In the genomic region with DNA sequence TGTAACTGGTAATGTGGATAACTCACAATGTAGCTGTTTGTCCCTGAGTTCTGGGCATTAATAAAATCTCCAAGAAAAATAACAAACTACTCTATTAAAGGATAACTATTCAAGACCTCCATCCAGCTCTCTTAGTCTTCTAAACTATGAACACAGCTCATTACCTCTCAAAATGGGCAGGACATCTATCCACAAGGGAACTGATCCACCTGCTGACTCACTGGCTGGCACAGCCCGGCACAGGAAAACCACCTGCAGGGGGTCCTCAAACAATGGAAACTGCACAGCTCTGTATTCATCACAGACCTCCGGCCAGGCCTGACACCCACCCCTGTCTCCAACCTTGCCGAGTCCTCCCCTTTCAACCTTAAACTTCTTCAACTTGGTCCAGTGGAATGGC, we compare ENCODE assay signal across 16 cellular contexts.
"Had no signal": no experiment of that assay in that cellular context is flagged by ENCODE, and none has a peak within 500 bp of the region (broad histone marks: within the 10 kb centered on the region; RNA-seq: fewer than 3 reads in every experiment).

No MANE protein-coding gene starts in this region.

- H3K27ac ChIP-seq: adrenal gland, gastroesophageal sphincter, hepatocyte, psoas muscle, spleen, tibial nerve, vagina had no signal

- H3K4me1 ChIP-seq: adrenal gland, psoas muscle had no signal

- H3K9me3 ChIP-seq: adrenal gland, vagina had no signal

- H3K27me3 ChIP-seq: vagina had no signal

- H3K4me3 Mint-ChIP-seq: activated naive CD4-positive, alpha-beta T cell treated with anti-CD3 and anti-CD28 coated beads for 36 hours; activated T-helper 17 cell treated with anti-CD3 and anti-CD28 coated beads, Interleukin-2, amount 50 U/mL, for 72 hours; natural killer cell treated with Interleukin-12 subunit alpha and Interleukin-12 subunit beta and Interleukin-15 and Interleukin-18, amount 100 ng/mL, for 72 hours; stimulated activated naive B cell treated with anti-CD40 and anti-IgM and Interleukin-4, amounts not matched to agents 10 μg/mL and 1 μg/mL and 100 μg/mL, for 72 hours had no signal

- H3K4me3 ChIP-seq: adrenal gland, gastroesophageal sphincter, hepatocyte, psoas muscle, spleen, tibial nerve, vagina had no signal

- DNase-seq: activated CD4-positive, alpha-beta T cell treated with anti-CD3 and anti-CD28 coated beads for 48 hours; activated naive CD4-positive, alpha-beta T cell treated with anti-CD3 and anti-CD28 coated beads for 36 hours; adrenal gland; effector memory CD4-positive, alpha-beta T cell; left cardiac atrium; psoas muscle; spleen; stimulated activated CD4-positive, alpha-beta T cell treated with anti-CD3 and anti-CD28 coated beads, Interleukin-1b, Interleukin-23, amount 100 ng/mL, for 48 hours; stimulated activated naive B cell treated with anti-CD40 and anti-IgM and Interleukin-4, amounts not matched to agents 10 μg/mL and 1 μg/mL and 100 μg/mL, for 72 hours had no signal

- ATAC-seq: activated T-helper 17 cell treated with anti-CD3 and anti-CD28 coated beads, Interleukin-2, amount 50 U/mL, for 72 hours; gastroesophageal sphincter; left cardiac atrium; natural killer cell treated with Interleukin-12 subunit alpha and Interleukin-12 subunit beta and Interleukin-15 and Interleukin-18, amount 100 ng/mL, for 72 hours; psoas muscle; sciatic nerve; stimulated activated naive B cell treated with anti-CD40 and anti-IgM and Interleukin-4, amounts not matched to agents 10 μg/mL and 1 μg/mL and 100 μg/mL, for 72 hours had no signal

- H3K4me1 Mint-ChIP-seq: activated T-helper 17 cell treated with anti-CD3 and anti-CD28 coated beads, Interleukin-2, amount 50 U/mL, for 72 hours; stimulated activated naive B cell treated with anti-CD40 and anti-IgM and Interleukin-4, amounts not matched to agents 10 μg/mL and 1 μg/mL and 100 μg/mL, for 72 hours had no signal

- H3K36me3 Mint-ChIP-seq: stimulated activated naive B cell treated with anti-CD40 and anti-IgM and Interleukin-4, amounts not matched to agents 10 μg/mL and 1 μg/mL and 100 μg/mL, for 72 hours had no signal

- H3K36me3 ChIP-seq: adrenal gland, gastroesophageal sphincter, spleen, tibial nerve, vagina had no signal

- H3K27ac Mint-ChIP-seq: activated naive CD4-positive, alpha-beta T cell treated with anti-CD3 and anti-CD28 coated beads for 36 hours; activated T-helper 17 cell treated with anti-CD3 and anti-CD28 coated beads, Interleukin-2, amount 50 U/mL, for 72 hours; natural killer cell treated with Interleukin-12 subunit alpha and Interleukin-12 subunit beta and Interleukin-15 and Interleukin-18, amount 100 ng/mL, for 72 hours; stimulated activated naive B cell treated with anti-CD40 and anti-IgM and Interleukin-4, amounts not matched to agents 10 μg/mL and 1 μg/mL and 100 μg/mL, for 72 hours had no signal

- H3K9me3 Mint-ChIP-seq: activated naive CD4-positive, alpha-beta T cell treated with anti-CD3 and anti-CD28 coated beads for 36 hours; natural killer cell treated with Interleukin-12 subunit alpha and Interleukin-12 subunit beta and Interleukin-15 and Interleukin-18, amount 100 ng/mL, for 72 hours had no signal
